ENCODE assay signal across 9 cellular contexts in the genomic region with DNA sequence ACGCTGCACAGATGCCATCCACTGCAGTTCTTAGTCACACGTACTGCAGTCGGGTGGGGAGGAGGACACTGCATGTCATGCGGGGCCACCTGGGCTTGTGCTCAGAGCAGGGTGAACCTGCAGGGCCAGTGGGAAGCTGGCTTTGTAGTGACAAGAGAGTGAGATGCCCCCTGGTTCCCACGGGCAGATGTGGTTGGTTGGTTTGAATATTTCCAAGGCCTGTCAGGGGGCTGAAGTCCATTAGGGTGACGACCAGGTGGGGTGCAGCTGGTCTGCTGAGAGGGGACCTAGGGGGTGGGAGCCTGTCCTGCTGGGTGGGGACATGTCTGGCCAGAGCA. TPM values are rescaled to one million over a fixed set of nuclear protein-coding genes. Genes with fewer than 3 reads are reported as not detected.
A peak's percentile ranks its signal among the peaks of the same experiment; 100 is the strongest.
DNase-seq lines count a peak whose midpoint lies in the region; ATAC-seq and TF ChIP-seq lines count a peak whose summit lies in the region.
"Had no signal": no experiment of that assay in that cellular context is flagged by ENCODE, and none has a peak within 500 bp of the region (broad histone marks: within the 10 kb centered on the region; RNA-seq: fewer than 3 reads in every experiment).

No MANE protein-coding gene starts in this region.

- H3K9me3 ChIP-seq in A673 (ENCODE audit: low read depth, low read length, poor library complexity, severe bottlenecking) (no peaks in the 10 kb centered on the region), body of pancreas (no peaks in the 10 kb centered on the region), mucosa of stomach (ENCODE audit: control insufficient read depth, low read length) (no peaks in the 10 kb centered on the region)

- H3K36me3 ChIP-seq in A673 (ENCODE audit: insufficient read depth, low read length, poor library complexity, severe bottlenecking), result no peaks in the 10 kb centered on the region
- H3K36me3 ChIP-seq in body of pancreas (replicated peaks in 1 of 2; ENCODE audit: insufficient read depth in 1 of 2, low read depth in 2 of 2), result no peaks in the 10 kb centered on the region
- no peaks in the 10 kb centered on the region for H3K36me3 ChIP-seq in mucosa of stomach (ENCODE audit: control insufficient read depth, insufficient read depth, low read length)

- DNase-seq in A673 (ENCODE audit: low spot score) (no peak), HFF-Myc (ENCODE audit: extremely low read depth, low read depth) (no peak), body of pancreas (no peak), OCI-M1 (lab: John Stamatoyannopoulos, UW) (no peak), HUDEP-2 (lab: John Stamatoyannopoulos, UW; ENCODE audit: unreplicated experiment in 76 of 76) (no peak), NOMO-1 treated with DMSO at 0.1 percent for 48 hours (lab: John Stamatoyannopoulos, UW; ENCODE audit: unreplicated experiment) (no peak)
- DNase-seq: cortex of kidney had no signal

- H3K9ac ChIP-seq in mucosa of stomach (ENCODE audit: low read length), result peak overlapping the region; percentile 81

- ATAC-seq in body of pancreas (no peak), GM18511 (IDR thresholded peaks at IDR 0.05; ENCODE audit: unreplicated experiment) (no peak)

- intact Hi-C loops in A673 (cut with micrococcal nuclease; ENCODE audit: unreplicated experiment), result no loop called here
- intact Hi-C loops in body of pancreas (cut with DNase I), result no loop called here

- POLR2A ChIA-PET in A673 (lab: Charles Lee; ENCODE audit: low non-redundant PET), result interaction anchor here (0.5 kb wide), 1 partner anchor 148 kb away, joined by 5 read pairs; no protein-coding TSS in a partner anchor

- BruUV-seq in A673 (replicated peaks; lab: Mats Ljungman, UMichigan), result no TSS peak

- TF ChIP-seq POLR2A in body of pancreas (IDR thresholded peaks at IDR 0.05), result no peak

- H3K27ac ChIP-seq in A673 (ENCODE audit: low read depth, low read length, poor library complexity, severe bottlenecking), result no peak overlapping the region
- peak overlapping the region in 3 of 4 donors; percentile 79 to 94 (median 86) for H3K27ac ChIP-seq in body of pancreas

- peak overlapping the region; percentile 63 for H3K4me3 ChIP-seq in A673 (ENCODE audit: low read depth, low read length, poor library complexity, severe bottlenecking)
- peak overlapping the region; percentile 58 for H3K4me3 ChIP-seq in HFF-Myc (replicated peaks; ENCODE audit: low read depth, low read length)
- no peak overlapping the region for H3K4me3 ChIP-seq in body of pancreas
- H3K4me3 ChIP-seq in mucosa of stomach (ENCODE audit: low read length), result no peak overlapping the region

- H3K4me1 ChIP-seq in A673 (ENCODE audit: insufficient read depth, low read length, poor library complexity, severe bottlenecking) (no peaks in the 10 kb centered on the region), body of pancreas (peaks cover 28% of the 10 kb centered on the region), mucosa of stomach (ENCODE audit: control insufficient read depth, insufficient read depth, low read length) (peaks cover 9% of the 10 kb centered on the region)

- TF ChIP-seq CTCF in A673 (conservative IDR thresholded peaks at IDR 0.05; ENCODE audit: low read depth, low read length) (no peak), HFF-Myc (IDR thresholded peaks at IDR 0.05; ENCODE audit: low read depth, low read length, missing control alignments) (no peak), body of pancreas (IDR thresholded peaks at IDR 0.05) (no peak)

- WGBS in body of pancreas, 2 donors, result 89% methylated on average over 6 of the region's 6 CpGs; no CpG with 5 or more reads in 1 of the 2 donors

- H3K27me3 ChIP-seq in A673 (replicated peaks; ENCODE audit: insufficient read depth, low read depth, low read length, poor library complexity) (no peaks in the 10 kb centered on the region), body of pancreas (no peaks in the 10 kb centered on the region), mucosa of stomach (ENCODE audit: control insufficient read depth, insufficient read depth, low read length) (peaks cover 5% of the 10 kb centered on the region)

- CTCF ChIA-PET in A673 (lab: Charles Lee), result interaction anchor here (1.5 kb wide), 1 partner anchor 14 kb away, joined by 3 read pairs; a partner anchor contains a TSS

RNA-seq across cellular contexts. Expression of a gene that starts 14.3 kb away (rescaled TPM):
- total RNA-seq in A673 (2021), result 16.0 and 16.1 TPM in 2 replicates
- 10 to 100 TPM; 12.5 to 21.4 TPM for total RNA-seq in body of pancreas

RNA-seq across cellular contexts. Expression of a gene that starts 36.8 kb away (rescaled TPM):
- total RNA-seq in A673 (2021) (16.8 and 19.0 TPM in 2 replicates), body of pancreas (10 to 100 TPM; 14.2 to 20.0 TPM)

RNA-seq across cellular contexts. Expression of a gene that starts 38.8 kb away (rescaled TPM):
- total RNA-seq in A673 (2021) (not detected in 2 replicates), body of pancreas (not detected)

RNA-seq across cellular contexts. Expression of a gene that starts 50.1 kb away (rescaled TPM):
- total RNA-seq in A673 (2021), result not detected in 2 replicates
- total RNA-seq in body of pancreas, result not detected

Comparison
In these comparisons a context has a peak if more than half of its experiments do, and no peak if none do; other contexts are left out.
1. H3K4me3 ChIP-seq: peak in A673 (single experiment) and HFF-Myc (single experiment); none in body of pancreas (0 of 2) and mucosa of stomach (single experiment).